8 cellular contexts compared by ENCODE assay signal in genomic region chrX:47190445-47191269, GRCh38. TPM values are rescaled to one million over a fixed set of nuclear protein-coding genes. Genes with fewer than 3 reads are reported as not detected.
DNase-seq lines count a peak whose midpoint lies in the region; ATAC-seq, FAIRE-seq and TF ChIP-seq lines count a peak whose summit lies in the region.

No MANE protein-coding gene starts in this region.

- H3K4me2 ChIP-seq in H1 (ENCODE audit: insufficient read depth in 1 of 2, low read depth in 2 of 2, low read length in 2 of 2), result peak overlapping the region; percentile 83 to 93
- H3K4me2 ChIP-seq in mesendoderm (ENCODE audit: low read length), result peak overlapping the region; percentile 29

- H2BK5ac ChIP-seq in H1 (ENCODE audit: low read depth, low read length), result no peak overlapping the region; the same call in 1 of the 2 replicates
- H2BK5ac ChIP-seq in mesendoderm (ENCODE audit: low read length), result no peak overlapping the region

- H3K23ac ChIP-seq in H1 (ENCODE audit: insufficient read length), result no peak overlapping the region
- H3K23ac ChIP-seq in mesendoderm (ENCODE audit: low read length), result no peak overlapping the region

- peak; percentile 74 for FAIRE-seq in H1 (lab: Jason Lieb, UNC)

- H2BK15ac ChIP-seq in H1 (ENCODE audit: low read length), result no peak overlapping the region
- no peak overlapping the region for H2BK15ac ChIP-seq in mesendoderm (replicated peaks; ENCODE audit: low read depth)

- no peak overlapping the region; the same call in 1 of the 2 replicates for H2AFZ ChIP-seq in H1 (ENCODE audit: low read length)

- TF ChIP-seq RAD21 in H1 (IDR thresholded peaks at IDR 0.05 in 1 of 2, conservative IDR thresholded peaks at IDR 0.05 in 1 of 2; ENCODE audit: low read depth in 2 of 2, low read length in 2 of 2), result no peak

- peaks cover 0 to 2% of the 10 kb centered on the region in 2 donors for H3K27me3 Mint-ChIP-seq in CD8-positive, alpha-beta memory T cell

- H3K27me3 ChIP-seq in CD8-positive, alpha-beta memory T cell (ENCODE audit: insufficient read depth, low read length, poor library complexity, severe bottlenecking), result no peaks in the 10 kb centered on the region
- H3K27me3 ChIP-seq in H1 (replicated peaks in 1 of 4; ENCODE audit: control insufficient read depth in 3 of 4, extremely low read depth in 1 of 4, insufficient read depth in 3 of 4, low read length in 3 of 4), result no peaks in the 10 kb centered on the region
- H3K27me3 ChIP-seq in mesendoderm (ENCODE audit: insufficient read depth, low read length, poor library complexity), result no peaks in the 10 kb centered on the region

- H3K23me2 ChIP-seq in H1 (ENCODE audit: low read depth, low read length), result peaks cover 2% of the 10 kb centered on the region; the same call in 1 of the 2 replicates

- H3K4me1 ChIP-seq in CD8-positive, alpha-beta memory T cell (ENCODE audit: insufficient read depth, low read length), result peaks cover 23% of the 10 kb centered on the region
- peaks cover 0 to 11% (median 5%) of the 10 kb centered on the region in 4 experiments; a peak in 6 of 7 replicates for H3K4me1 ChIP-seq in H1 (replicated peaks in 1 of 4; ENCODE audit: control insufficient read depth in 3 of 4, insufficient read depth in 4 of 4, low read length in 3 of 4)
- H3K4me1 ChIP-seq in mesendoderm (ENCODE audit: control insufficient read depth, low read depth, low read length), result no peaks in the 10 kb centered on the region

- H2AK5ac ChIP-seq in H1 (ENCODE audit: low read depth, low read length) (no peak overlapping the region), mesendoderm (ENCODE audit: low read length) (no peak overlapping the region)

- no peaks in the 10 kb centered on the region for H3K9me3 Mint-ChIP-seq in CD8-positive, alpha-beta memory T cell

- peak overlapping the region; percentile 27 for H4K91ac ChIP-seq in H1 (replicated peaks; ENCODE audit: insufficient read length, low read length)

- peaks cover 39 to 48% (median 40%) of the 10 kb centered on the region in 3 donors for H3K4me1 Mint-ChIP-seq in CD8-positive, alpha-beta memory T cell

- TF ChIP-seq POLR2A in H1 (IDR thresholded peaks at IDR 0.05; ENCODE audit: control extremely low read depth in 1 of 2, low read depth in 2 of 2, low read length in 2 of 2), result peak in 1 of 2 experiments; percentile 67; a peak in 2 of 3 replicates

- H3K9ac ChIP-seq in H1 (replicated peaks in 1 of 4; ENCODE audit: extremely low read depth in 1 of 4, low read depth in 3 of 4, low read length in 3 of 4), result peak overlapping the region in 1 of 4 experiments; percentile 47; a peak in 2 of 7 replicates
- H3K9ac ChIP-seq in mesendoderm (ENCODE audit: low read length), result peak overlapping the region; percentile 64

- H2BK20ac ChIP-seq in H1 (ENCODE audit: low read length), result no peak overlapping the region

- no peaks in the 10 kb centered on the region for H3K9me3 ChIP-seq in CD8-positive, alpha-beta memory T cell (ENCODE audit: low read length)
- H3K9me3 ChIP-seq in H1 (ENCODE audit: insufficient read depth in 2 of 2, low read depth in 1 of 2, low read length in 1 of 2), result no peaks in the 10 kb centered on the region

- H3K4ac ChIP-seq in H1 (replicated peaks; ENCODE audit: insufficient read length, low read depth, low read length) (no peak overlapping the region), mesendoderm (ENCODE audit: low read depth, low read length) (no peak overlapping the region)

- H2BK120ac ChIP-seq in H1 (replicated peaks; ENCODE audit: low read depth, low read length) (no peak overlapping the region), mesendoderm (ENCODE audit: low read depth, low read length) (no peak overlapping the region)

- peaks cover 0 to 27% (median 0%) of the 10 kb centered on the region in 3 donors for H3K36me3 Mint-ChIP-seq in CD8-positive, alpha-beta memory T cell

- no peak overlapping the region for H2BK12ac ChIP-seq in H1 (ENCODE audit: low read depth, low read length)

- H4K20me1 ChIP-seq in H1 (replicated peaks in 1 of 2; ENCODE audit: control insufficient read depth in 1 of 2, insufficient read depth in 2 of 2, low read length in 2 of 2), result peaks cover 2 to 9% of the 10 kb centered on the region in 2 experiments

- peaks cover 8 to 17% of the 10 kb centered on the region in 2 experiments; a peak in 3 of 4 replicates for H3K79me2 ChIP-seq in H1 (ENCODE audit: control insufficient read depth in 1 of 2, insufficient read depth in 2 of 2, low read length in 2 of 2)
- peaks cover 15% of the 10 kb centered on the region for H3K79me2 ChIP-seq in mesendoderm (ENCODE audit: control insufficient read depth, insufficient read depth, low read length)

- no peak overlapping the region; the same call in 1 of the 2 replicates for H3K18ac ChIP-seq in H1 (ENCODE audit: extremely low read depth, low read length)
- H3K18ac ChIP-seq in mesendoderm (ENCODE audit: low read length), result no peak overlapping the region

- H3K36me3 ChIP-seq in CD8-positive, alpha-beta memory T cell (ENCODE audit: insufficient read depth, low read length), result no peaks in the 10 kb centered on the region
- H3K36me3 ChIP-seq in H1 (ENCODE audit: control insufficient read depth in 2 of 4, insufficient read depth in 4 of 4, low read length in 3 of 4) (peaks cover 0 to 12% (median 5%) of the 10 kb centered on the region in 4 experiments; a peak in 5 of 8 replicates), mesendoderm (ENCODE audit: control insufficient read depth, insufficient read depth, low read length) (no peaks in the 10 kb centered on the region)

- TF ChIP-seq CTCF in H1 (IDR thresholded peaks at IDR 0.05; ENCODE audit: control extremely low read depth in 1 of 3, insufficient read depth in 1 of 3, low read depth in 1 of 3, low read length in 3 of 3), result no peak

- H3K79me1 ChIP-seq in H1 (ENCODE audit: low read depth, low read length) (no peaks in the 10 kb centered on the region), mesendoderm (ENCODE audit: low read length) (no peaks in the 10 kb centered on the region)

- peak overlapping the region; percentile 90 to 97 (median 91) for H3K4me3 Mint-ChIP-seq in CD8-positive, alpha-beta memory T cell

- H3K27ac Mint-ChIP-seq in CD8-positive, alpha-beta memory T cell, result peak overlapping the region; percentile 79 to 96 (median 95)

- POLR2A ChIA-PET in CD8-positive, alpha-beta memory T cell (lab: Charles Lee), result interaction anchor here (0.7 to 2.6 kb wide), 5 partner anchors 27 to 184 kb away, joined by 3 to 18 read pairs (median 9); partner anchors contain the start of genes NDUFB11, RBM10 and USP11
- POLR2A ChIA-PET in H1 (lab: Charles Lee; ENCODE audit: partially characterized antibody), result interaction anchor here (0.6 to 2.0 kb wide), 9 partner anchors 25 to 192 kb away, joined by 3 to 13 read pairs (median 4); partner anchors contain the start of genes CDK16, NDUFB11, RBM10 and USP11

- peak overlapping the region; percentile 72 for H3K27ac ChIP-seq in CD8-positive, alpha-beta memory T cell (ENCODE audit: low read depth, low read length)
- H3K27ac ChIP-seq in H1 (ENCODE audit: low read depth, low read length), result no peak overlapping the region
- no peak overlapping the region for H3K27ac ChIP-seq in mesendoderm (ENCODE audit: low read depth, low read length)

- 6% methylated on average over 21 of the region's 40 CpGs; no CpG with 5 or more reads in 1 of the 2 experiments for WGBS in H1 (ENCODE audit: extremely low coverage in 1 of 2, insufficient coverage in 1 of 2, insufficient read length in 1 of 2, insufficient replicate concordance in 2 of 2, low coverage in 1 of 2, low lambda C conversion rate in 2 of 2, missing lambda C conversion rate in 1 of 2), 2 experiments
- no CpG with 5 or more reads among the region's 40 CpGs for WGBS in mesendoderm (ENCODE audit: extremely low coverage, insufficient coverage, low lambda C conversion rate)

- H3K56ac ChIP-seq in H1 (replicated peaks; ENCODE audit: insufficient read length, low read depth, low read length), result no peak overlapping the region
- peak overlapping the region; percentile 76 for H3K56ac ChIP-seq in mesendoderm (ENCODE audit: low read length)

- peak in 1 of 2 experiments; percentile 99; a peak in 2 of 3 replicates for TF ChIP-seq EP300 in H1 (IDR thresholded peaks at IDR 0.05; ENCODE audit: borderline replicate concordance in 1 of 2, low read depth in 2 of 2, low read length in 2 of 2)

- CTCF ChIA-PET in CD8-positive, alpha-beta memory T cell (lab: Charles Lee), result interaction anchor here (1.0 to 3.4 kb wide), 6 partner anchors 27 to 333 kb away, joined by 3 to 16 read pairs (median 5); partner anchors contain the start of genes NDUFB11 and RBM10
- CTCF ChIA-PET in H1 (lab: Charles Lee; ENCODE audit: partially characterized antibody), result interaction anchor here (0.5 to 0.9 kb wide), 2 partner anchors 55 to 333 kb away, joined by 3 read pairs; no protein-coding TSS in a partner anchor

- H4K5ac ChIP-seq in H1 (ENCODE audit: insufficient read length, low read depth, low read length) (no peak overlapping the region), mesendoderm (ENCODE audit: low read length) (no peak overlapping the region)

- peak; percentile 64 to 89 (median 82) for DNase-seq in CD8-positive, alpha-beta memory T cell
- peak; percentile 89 for DNase-seq in HT1080 (ENCODE audit: low read depth)
- peak; percentile 80 for DNase-seq in NK-92 treated with Interleukin-12 subunit alpha and Interleukin-12 subunit beta, amount 100 ng/mL, for 24 hours (lab: John Stamatoyannopoulos, UW)
- peak; percentile 89 for DNase-seq in activated CD8-positive, alpha-beta memory T cell treated with anti-CD3 and anti-CD28 coated beads for 24 hours
- DNase-seq in H1 (ENCODE audit: low read depth in 1 of 2, low spot score in 2 of 2), result peak; percentile 57 to 77
- peak; percentile 96 for DNase-seq in mesendoderm
- peak; percentile 67 for DNase-seq in stimulated activated CD8-positive, alpha-beta memory T cell treated with anti-CD3 and anti-CD28 coated beads, Interleukin-12 subunit alpha, Interleukin-12 subunit beta, amount 100 ng/mL, for 4 hours (ENCODE audit: low read depth)

- peak; percentile 39 for ATAC-seq in GM19467 (IDR thresholded peaks at IDR 0.05; ENCODE audit: unreplicated experiment)

- H3K14ac ChIP-seq in H1 (ENCODE audit: insufficient read length), result no peak overlapping the region

- H3K4me3 ChIP-seq in CD8-positive, alpha-beta memory T cell (ENCODE audit: low read length), result peak overlapping the region; percentile 76
- peak overlapping the region; percentile 40 to 86 (median 54) for H3K4me3 ChIP-seq in H1 (ENCODE audit: extremely low read depth in 1 of 4, insufficient read depth in 2 of 4, low read depth in 3 of 4, low read length in 4 of 4)
- H3K4me3 ChIP-seq in mesendoderm (ENCODE audit: low read length), result peak overlapping the region; percentile 29

- H4K8ac ChIP-seq in H1 (ENCODE audit: extremely low read depth, insufficient read depth, low read length) (no peak overlapping the region), mesendoderm (ENCODE audit: low read depth, low read length) (no peak overlapping the region)

RNA-seq across cellular contexts. Expression of gene UBA1, which starts 3.0 kb away (rescaled TPM):
- 100 to 1,000 TPM; 225 to 234 TPM for total RNA-seq in CD8-positive, alpha-beta memory T cell
- polyA plus RNA-seq in CD8-positive, alpha-beta memory T cell, result 178 TPM
- 172 and 212 TPM in 2 replicates for total RNA-seq in HT1080 (2014; rRNA removed; shearing (Covaris generic))
- polyA plus RNA-seq in HT1080 (2015; cell fraction: cytosol; rRNA removed), result 160 and 176 TPM in 2 replicates
- polyA plus RNA-seq in HT1080 (2015; cell fraction: nucleus; rRNA removed), result 462 and 466 TPM in 2 replicates
- 313 and 325 TPM in 2 replicates for total RNA-seq in H1 (2021; fragmentation: NEBNext Ultra II Directional; extraction: Animal tissue kit (Norgen Biotek cat#: 25700))
- 458 and 562 TPM in 2 replicates for polyA plus RNA-seq in H1 (2011; rRNA removed)
- 389 TPM for polyA plus RNA-seq in H1 (2011; cell fraction: cytosol; rRNA removed)
- polyA plus RNA-seq in H1 (2011; cell fraction: nucleus; rRNA removed), result 640 TPM
- polyA plus RNA-seq in H1 (2012, experiment 1 of 2), result 242 to 369 TPM (median 343 TPM) in 4 replicates
- polyA plus RNA-seq in H1 (2012, experiment 2 of 2), result 340 TPM
- polyA plus RNA-seq in H1 (2013, experiment 1 of 2), result 179 TPM
- polyA plus RNA-seq in H1 (2013, experiment 2 of 2), result 156 TPM
- 380 and 389 TPM in 2 replicates for polyA minus RNA-seq in H1 (2011; rRNA and poly(A)+ RNA removed)
- 162 TPM for polyA minus RNA-seq in H1 (2011; cell fraction: cytosol; rRNA and poly(A)+ RNA removed)
- 128 TPM for polyA minus RNA-seq in H1 (2011; cell fraction: nucleus; rRNA and poly(A)+ RNA removed)
- polyA plus RNA-seq in mesendoderm (2013, experiment 1 of 2), result 144 TPM
- polyA plus RNA-seq in mesendoderm (2013, experiment 2 of 2), result 143 TPM

RNA-seq across cellular contexts. Expression of gene CDK16, which starts 27.8 kb away (rescaled TPM):
- total RNA-seq in CD8-positive, alpha-beta memory T cell, result 10 to 100 TPM; 48.2 to 49.1 TPM
- 14.5 TPM for polyA plus RNA-seq in CD8-positive, alpha-beta memory T cell
- 80.3 and 91.8 TPM in 2 replicates for total RNA-seq in HT1080 (2014; rRNA removed; shearing (Covaris generic))
- polyA plus RNA-seq in HT1080 (2015; cell fraction: cytosol; rRNA removed), result 106 and 120 TPM in 2 replicates
- 108 and 112 TPM in 2 replicates for polyA plus RNA-seq in HT1080 (2015; cell fraction: nucleus; rRNA removed)
- total RNA-seq in H1 (2021; fragmentation: NEBNext Ultra II Directional; extraction: Animal tissue kit (Norgen Biotek cat#: 25700)), result 117 and 124 TPM in 2 replicates
- polyA plus RNA-seq in H1 (2011; rRNA removed), result 204 and 226 TPM in 2 replicates
- polyA plus RNA-seq in H1 (2011; cell fraction: cytosol; rRNA removed), result 139 TPM
- polyA plus RNA-seq in H1 (2011; cell fraction: nucleus; rRNA removed), result 264 TPM
- 89.5 to 152 TPM (median 129 TPM) in 4 replicates for polyA plus RNA-seq in H1 (2012, experiment 1 of 2)
- polyA plus RNA-seq in H1 (2012, experiment 2 of 2), result 174 TPM
- polyA plus RNA-seq in H1 (2013, experiment 1 of 2), result 65.4 TPM
- 71.0 TPM for polyA plus RNA-seq in H1 (2013, experiment 2 of 2)
- polyA minus RNA-seq in H1 (2011; rRNA and poly(A)+ RNA removed), result 184 and 211 TPM in 2 replicates
- polyA minus RNA-seq in H1 (2011; cell fraction: cytosol; rRNA and poly(A)+ RNA removed), result 125 TPM
- polyA minus RNA-seq in H1 (2011; cell fraction: nucleus; rRNA and poly(A)+ RNA removed), result 88.4 TPM
- polyA plus RNA-seq in mesendoderm (2013, experiment 1 of 2), result 69.4 TPM
- 72.7 TPM for polyA plus RNA-seq in mesendoderm (2013, experiment 2 of 2)

RNA-seq across cellular contexts. Expression of gene USP11, which starts 42.2 kb away (rescaled TPM):
- total RNA-seq in CD8-positive, alpha-beta memory T cell, result 10 to 100 TPM; 34.0 to 41.7 TPM
- 121 TPM for polyA plus RNA-seq in CD8-positive, alpha-beta memory T cell
- total RNA-seq in HT1080 (2014; rRNA removed; shearing (Covaris generic)), result 28.1 and 33.2 TPM in 2 replicates
- 44.5 and 45.1 TPM in 2 replicates for polyA plus RNA-seq in HT1080 (2015; cell fraction: cytosol; rRNA removed)
- polyA plus RNA-seq in HT1080 (2015; cell fraction: nucleus; rRNA removed), result 116 and 126 TPM in 2 replicates
- total RNA-seq in H1 (2021; fragmentation: NEBNext Ultra II Directional; extraction: Animal tissue kit (Norgen Biotek cat#: 25700)), result 84.0 and 84.3 TPM in 2 replicates
- 40.9 and 64.6 TPM in 2 replicates for polyA plus RNA-seq in H1 (2011; rRNA removed)
- polyA plus RNA-seq in H1 (2011; cell fraction: cytosol; rRNA removed), result 42.2 TPM
- polyA plus RNA-seq in H1 (2011; cell fraction: nucleus; rRNA removed), result 156 TPM
- polyA plus RNA-seq in H1 (2012, experiment 1 of 2), result 88.4 to 130 TPM (median 113 TPM) in 4 replicates
- polyA plus RNA-seq in H1 (2012, experiment 2 of 2), result 93.9 TPM
- 43.1 TPM for polyA plus RNA-seq in H1 (2013, experiment 1 of 2)
- polyA plus RNA-seq in H1 (2013, experiment 2 of 2), result 38.3 TPM
- 133 and 151 TPM in 2 replicates for polyA minus RNA-seq in H1 (2011; rRNA and poly(A)+ RNA removed)
- 58.6 TPM for polyA minus RNA-seq in H1 (2011; cell fraction: cytosol; rRNA and poly(A)+ RNA removed)
- 72.3 TPM for polyA minus RNA-seq in H1 (2011; cell fraction: nucleus; rRNA and poly(A)+ RNA removed)
- 40.0 TPM for polyA plus RNA-seq in mesendoderm (2013, experiment 1 of 2)
- 39.8 TPM for polyA plus RNA-seq in mesendoderm (2013, experiment 2 of 2)

RNA-seq across cellular contexts. Expression of gene RBM10, which starts 45.6 kb away (rescaled TPM):
- total RNA-seq in CD8-positive, alpha-beta memory T cell, result 10 to 100 TPM; 74.5 to 74.8 TPM
- polyA plus RNA-seq in CD8-positive, alpha-beta memory T cell, result 37.8 TPM
- total RNA-seq in HT1080 (2014; rRNA removed; shearing (Covaris generic)), result 62.7 and 67.3 TPM in 2 replicates
- 38.9 and 42.7 TPM in 2 replicates for polyA plus RNA-seq in HT1080 (2015; cell fraction: cytosol; rRNA removed)
- polyA plus RNA-seq in HT1080 (2015; cell fraction: nucleus; rRNA removed), result 57.9 and 59.9 TPM in 2 replicates
- 64.0 and 69.8 TPM in 2 replicates for total RNA-seq in H1 (2021; fragmentation: NEBNext Ultra II Directional; extraction: Animal tissue kit (Norgen Biotek cat#: 25700))
- 35.7 and 60.8 TPM in 2 replicates for polyA plus RNA-seq in H1 (2011; rRNA removed)
- polyA plus RNA-seq in H1 (2011; cell fraction: cytosol; rRNA removed), result 42.0 TPM
- 83.4 TPM for polyA plus RNA-seq in H1 (2011; cell fraction: nucleus; rRNA removed)
- 34.4 to 65.4 TPM (median 57.5 TPM) in 4 replicates for polyA plus RNA-seq in H1 (2012, experiment 1 of 2)
- polyA plus RNA-seq in H1 (2012, experiment 2 of 2), result 35.6 TPM
- 42.9 TPM for polyA plus RNA-seq in H1 (2013, experiment 1 of 2)
- polyA plus RNA-seq in H1 (2013, experiment 2 of 2), result 41.4 TPM
- polyA minus RNA-seq in H1 (2011; rRNA and poly(A)+ RNA removed), result 26.5 and 36.4 TPM in 2 replicates
- 48.5 TPM for polyA minus RNA-seq in H1 (2011; cell fraction: cytosol; rRNA and poly(A)+ RNA removed)
- 25.3 TPM for polyA minus RNA-seq in H1 (2011; cell fraction: nucleus; rRNA and poly(A)+ RNA removed)
- polyA plus RNA-seq in mesendoderm (2013, experiment 1 of 2), result 49.5 TPM
- polyA plus RNA-seq in mesendoderm (2013, experiment 2 of 2), result 49.6 TPM

RNA-seq across cellular contexts. Expression of gene NDUFB11, which starts 46.2 kb away (rescaled TPM):
- 10 to 100 TPM; 93.5 to 95.0 TPM for total RNA-seq in CD8-positive, alpha-beta memory T cell
- 169 TPM for polyA plus RNA-seq in CD8-positive, alpha-beta memory T cell
- total RNA-seq in HT1080 (2014; rRNA removed; shearing (Covaris generic)), result 118 and 120 TPM in 2 replicates
- 42.6 and 79.7 TPM in 2 replicates for polyA plus RNA-seq in HT1080 (2015; cell fraction: cytosol; rRNA removed)
- polyA plus RNA-seq in HT1080 (2015; cell fraction: nucleus; rRNA removed), result 22.0 and 24.6 TPM in 2 replicates
- 120 and 127 TPM in 2 replicates for total RNA-seq in H1 (2021; fragmentation: NEBNext Ultra II Directional; extraction: Animal tissue kit (Norgen Biotek cat#: 25700))
- 131 and 178 TPM in 2 replicates for polyA plus RNA-seq in H1 (2011; rRNA removed)
- 113 TPM for polyA plus RNA-seq in H1 (2011; cell fraction: cytosol; rRNA removed)
- 103 TPM for polyA plus RNA-seq in H1 (2011; cell fraction: nucleus; rRNA removed)
- polyA plus RNA-seq in H1 (2012, experiment 1 of 2), result 87.9 to 121 TPM (median 120 TPM) in 4 replicates
- 95.2 TPM for polyA plus RNA-seq in H1 (2012, experiment 2 of 2)
- 120 TPM for polyA plus RNA-seq in H1 (2013, experiment 1 of 2)
- polyA plus RNA-seq in H1 (2013, experiment 2 of 2), result 139 TPM
- 56.4 and 66.3 TPM in 2 replicates for polyA minus RNA-seq in H1 (2011; rRNA and poly(A)+ RNA removed)
- 26.3 TPM for polyA minus RNA-seq in H1 (2011; cell fraction: cytosol; rRNA and poly(A)+ RNA removed)
- 38.8 TPM for polyA minus RNA-seq in H1 (2011; cell fraction: nucleus; rRNA and poly(A)+ RNA removed)
- polyA plus RNA-seq in mesendoderm (2013, experiment 1 of 2), result 100 TPM
- polyA plus RNA-seq in mesendoderm (2013, experiment 2 of 2), result 101 TPM
